In the genomic region with DNA sequence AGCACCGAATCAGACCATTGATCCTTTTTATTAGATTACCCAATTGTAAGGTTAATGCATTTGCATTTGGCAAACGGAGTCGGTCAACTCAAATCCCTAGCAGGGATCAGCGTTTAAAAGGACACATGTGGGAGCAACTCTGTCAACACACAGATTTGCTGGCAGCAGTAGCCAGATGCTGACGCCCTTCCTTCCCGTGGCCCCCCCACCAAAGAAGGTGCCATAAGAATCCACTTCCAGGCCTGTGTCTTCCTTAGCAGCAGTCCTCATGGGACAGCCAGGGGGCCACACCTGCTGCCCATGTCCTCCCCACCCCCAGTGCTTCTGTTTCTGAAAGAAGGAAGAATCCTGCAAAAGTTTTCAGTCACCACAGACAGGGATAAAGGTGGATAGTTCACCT, we compare ENCODE assay signal across 34 cellular contexts. TPM values are rescaled to one million over a fixed set of nuclear protein-coding genes. Genes with fewer than 3 reads are reported as not detected.
"Had no signal": no experiment of that assay in that cellular context is flagged by ENCODE, and none has a peak within 500 bp of the region (broad histone marks: within the 10 kb centered on the region; RNA-seq: fewer than 3 reads in every experiment).

No MANE protein-coding gene starts in this region.

- H3K36me3 Mint-ChIP-seq: activated CD8-positive, alpha-beta memory T cell treated with anti-CD3 and anti-CD28 coated beads, Interleukin-2, amount 10 ng/mL, durations not matched to agents 7 days and 5 days; activated naive CD4-positive, alpha-beta T cell treated with anti-CD3 and anti-CD28 coated beads, Interleukin-2, amount 50 U/mL, for 24 hours; activated naive CD8-positive, alpha-beta T cell treated with anti-CD3 and anti-CD28 coated beads for 36 hours had no signal

- H3K27ac ChIP-seq: adrenal gland, body of pancreas, esophagus muscularis mucosa, foreskin keratinocyte, gastrocnemius medialis, heart right ventricle, WERI-Rb-1 had no signal

- H3K4me3 Mint-ChIP-seq: activated B cell treated with CpG ODN at 0.5 μM for 24 hours; activated CD8-positive, alpha-beta memory T cell treated with anti-CD3 and anti-CD28 coated beads, Interleukin-2, amount 10 ng/mL, durations not matched to agents 7 days and 5 days; activated CD8-positive, alpha-beta T cell treated with anti-CD3 and anti-CD28 coated beads, Interleukin-2, amount 10 ng/mL, durations not matched to agents 7 days and 5 days; activated naive CD4-positive, alpha-beta T cell treated with anti-CD3 and anti-CD28 coated beads for 36 hours; activated naive CD4-positive, alpha-beta T cell treated with anti-CD3 and anti-CD28 coated beads, Interleukin-2, amount 50 U/mL, for 24 hours; activated naive CD8-positive, alpha-beta T cell treated with anti-CD3 and anti-CD28 coated beads for 36 hours; activated naive CD8-positive, alpha-beta T cell treated with anti-CD3 and anti-CD28 coated beads, Interleukin-2, amount 50 U/mL, for 24 hours; activated T-helper 1 cell treated with anti-CD3 and anti-CD28 coated beads, Interleukin-12 subunit alpha, Interleukin-12 subunit beta, Interleukin-2, Interleukin-4 antibody, amounts not matched to agents 30 ng/mL and 10 ng/mL and 1 ng/mL, durations not matched to agents 14 hours and 24 hours and 36 hours; effector memory CD8-positive, alpha-beta T cell; T-helper 17 cell; T-helper 2 cell treated with Interferon-gamma antibody and Interleukin-4, amounts not matched to agents 5 μg/mL and 100 μg/mL, for 36 hours had no signal

- H3K4me1 Mint-ChIP-seq: activated B cell treated with CpG ODN at 0.5 μM for 24 hours; activated CD8-positive, alpha-beta memory T cell treated with anti-CD3 and anti-CD28 coated beads, Interleukin-2, amount 10 ng/mL, durations not matched to agents 7 days and 5 days; activated naive CD4-positive, alpha-beta T cell treated with anti-CD3 and anti-CD28 coated beads, Interleukin-2, amount 50 U/mL, for 24 hours; activated naive CD8-positive, alpha-beta T cell treated with anti-CD3 and anti-CD28 coated beads for 36 hours; activated naive CD8-positive, alpha-beta T cell treated with anti-CD3 and anti-CD28 coated beads, Interleukin-2, amount 50 U/mL, for 24 hours had no signal

- H3K27me3 Mint-ChIP-seq: activated naive CD8-positive, alpha-beta T cell treated with anti-CD3 and anti-CD28 coated beads, Interleukin-2, amount 50 U/mL, for 24 hours had no signal

- DNase-seq: activated B cell treated with CpG ODN at 0.5 μM for 24 hours; activated CD4-positive, alpha-beta T cell treated with anti-CD3 and anti-CD28 coated beads for 48 hours; activated CD4-positive, alpha-beta T cell treated with anti-CD3 and anti-CD28 coated beads, Interleukin-2, amount 50 U/mL, for 1 hour; activated CD4-positive, alpha-beta T cell treated with anti-CD3 and anti-CD28 coated beads, Interleukin-2, amount 50 U/mL, for 48 hours; activated CD8-positive, alpha-beta memory T cell treated with anti-CD3 and anti-CD28 coated beads, Interleukin-2, amount 10 ng/mL, durations not matched to agents 7 days and 5 days; activated CD8-positive, alpha-beta memory T cell treated with anti-CD3 and anti-CD28 coated beads, Interleukin-2, amount 50 U/mL, for 4 hours; activated CD8-positive, alpha-beta T cell treated with anti-CD3 and anti-CD28 coated beads, Interleukin-2, amount 10 ng/mL, durations not matched to agents 7 days and 5 days; activated effector memory CD4-positive, alpha-beta T cell treated with anti-CD3 and anti-CD28 coated beads, Interleukin-2, amount 50 U/mL, for 16 hours; activated naive CD4-positive, alpha-beta T cell treated with anti-CD3 and anti-CD28 coated beads for 36 hours; activated naive CD8-positive, alpha-beta T cell treated with anti-CD3 and anti-CD28 coated beads for 36 hours; activated naive CD8-positive, alpha-beta T cell treated with anti-CD3 and anti-CD28 coated beads, Interleukin-2, amount 50 U/mL, for 24 hours; activated T-cell treated with anti-CD3 and anti-CD28 coated beads, Interleukin-2, amount 50 U/mL, for 1 hour; activated T-cell treated with anti-CD3 and anti-CD28 coated beads, Interleukin-2, amount 50 U/mL, for 48 hours; adrenal gland; amygdala; aorta; body of pancreas; caudate nucleus; cortex of kidney; dermis blood vessel endothelial cell; effector CD4-positive, alpha-beta T cell; effector memory CD8-positive, alpha-beta T cell; erythroblast; foreskin keratinocyte; gastrocnemius medialis; T-helper 17 cell; T1000; WERI-Rb-1 had no signal

- H3K9me3 Mint-ChIP-seq: activated B cell treated with CpG ODN at 0.5 μM for 24 hours; activated naive CD4-positive, alpha-beta T cell treated with anti-CD3 and anti-CD28 coated beads for 36 hours; activated naive CD4-positive, alpha-beta T cell treated with anti-CD3 and anti-CD28 coated beads, Interleukin-2, amount 50 U/mL, for 24 hours; activated naive CD8-positive, alpha-beta T cell treated with anti-CD3 and anti-CD28 coated beads for 36 hours; activated naive CD8-positive, alpha-beta T cell treated with anti-CD3 and anti-CD28 coated beads, Interleukin-2, amount 50 U/mL, for 24 hours; activated T-helper 1 cell treated with anti-CD3 and anti-CD28 coated beads, Interleukin-12 subunit alpha, Interleukin-12 subunit beta, Interleukin-2, Interleukin-4 antibody, amounts not matched to agents 30 ng/mL and 10 ng/mL and 1 ng/mL, durations not matched to agents 14 hours and 24 hours and 36 hours; activated T-helper 2 cell treated with anti-CD3 and anti-CD28 coated beads, Interferon-gamma antibody, Interleukin-2, Interleukin-4, amounts not matched to agents 10 μg/mL and 5 μg/mL and 100 μg/mL, durations not matched to agents 14 hours and 24 hours and 36 hours; effector memory CD8-positive, alpha-beta T cell; T-helper 2 cell treated with Interferon-gamma antibody and Interleukin-4, amounts not matched to agents 5 μg/mL and 100 μg/mL, for 36 hours had no signal

- H3K4me3 ChIP-seq: adrenal gland, body of pancreas, esophagus muscularis mucosa, gastrocnemius medialis, heart right ventricle had no signal

- H3K36me3 ChIP-seq: adrenal gland, esophagus muscularis mucosa, gastrocnemius medialis, heart right ventricle, WERI-Rb-1 had no signal

- H3K4me1 ChIP-seq: adrenal gland, body of pancreas, esophagus muscularis mucosa, foreskin keratinocyte, gastrocnemius medialis had no signal

- H3K27me3 ChIP-seq: adrenal gland had no signal

- H3K27ac Mint-ChIP-seq: activated B cell treated with CpG ODN at 0.5 μM for 24 hours; activated CD8-positive, alpha-beta memory T cell treated with anti-CD3 and anti-CD28 coated beads, Interleukin-2, amount 10 ng/mL, durations not matched to agents 7 days and 5 days; activated CD8-positive, alpha-beta T cell treated with anti-CD3 and anti-CD28 coated beads, Interleukin-2, amount 10 ng/mL, durations not matched to agents 7 days and 5 days; activated naive CD4-positive, alpha-beta T cell treated with anti-CD3 and anti-CD28 coated beads for 36 hours; activated naive CD4-positive, alpha-beta T cell treated with anti-CD3 and anti-CD28 coated beads, Interleukin-2, amount 50 U/mL, for 24 hours; activated naive CD8-positive, alpha-beta T cell treated with anti-CD3 and anti-CD28 coated beads for 36 hours; activated naive CD8-positive, alpha-beta T cell treated with anti-CD3 and anti-CD28 coated beads, Interleukin-2, amount 50 U/mL, for 24 hours; activated T-helper 1 cell treated with anti-CD3 and anti-CD28 coated beads, Interleukin-12 subunit alpha, Interleukin-12 subunit beta, Interleukin-2, Interleukin-4 antibody, amounts not matched to agents 30 ng/mL and 10 ng/mL and 1 ng/mL, durations not matched to agents 14 hours and 24 hours and 36 hours; activated T-helper 2 cell treated with anti-CD3 and anti-CD28 coated beads, Interferon-gamma antibody, Interleukin-2, Interleukin-4, amounts not matched to agents 10 μg/mL and 5 μg/mL and 100 μg/mL, durations not matched to agents 14 hours and 24 hours and 36 hours; effector memory CD8-positive, alpha-beta T cell; T-helper 17 cell; T-helper 2 cell treated with Interferon-gamma antibody and Interleukin-4, amounts not matched to agents 5 μg/mL and 100 μg/mL, for 36 hours had no signal

- H3K9me3 ChIP-seq: adrenal gland, body of pancreas, esophagus muscularis mucosa, gastrocnemius medialis, heart right ventricle had no signal

RNA-seq across cellular contexts. Expression of a gene that starts 24.5 kb away (rescaled TPM):
- total RNA-seq: activated naive CD4-positive, alpha-beta T cell treated with anti-CD3 and anti-CD28 coated beads for 36 hours; activated naive CD8-positive, alpha-beta T cell treated with anti-CD3 and anti-CD28 coated beads for 36 hours had no signal
